21 cellular contexts compared by ENCODE assay signal in genomic region chr3:149186726-149187125, GRCh38. TPM values are rescaled to one million over a fixed set of nuclear protein-coding genes. Genes with fewer than 3 reads are reported as not detected.
"Had no signal": no experiment of that assay in that cellular context is flagged by ENCODE, and none has a peak within 500 bp of the region (broad histone marks: within the 10 kb centered on the region; RNA-seq: fewer than 3 reads in every experiment).

No MANE protein-coding gene starts in this region.

- H3K4me1 ChIP-seq: parathyroid adenoma, sigmoid colon, spleen, upper lobe of left lung had no signal

- H3K36me3 Mint-ChIP-seq: activated CD4-positive, alpha-beta memory T cell treated with anti-CD3 and anti-CD28 coated beads for 36 hours; activated naive CD4-positive, alpha-beta T cell treated with anti-CD3 and anti-CD28 coated beads, Interleukin-2, amount 50 U/mL, for 72 hours had no signal

- H3K79me2 ChIP-seq: parathyroid adenoma had no signal

- H3K9ac ChIP-seq: parathyroid adenoma had no signal

- H3K27ac Mint-ChIP-seq: activated B cell treated with CpG ODN at 0.5 μM for 24 hours; activated CD4-positive, alpha-beta memory T cell treated with anti-CD3 and anti-CD28 coated beads for 36 hours; activated naive CD4-positive, alpha-beta T cell treated with anti-CD3 and anti-CD28 coated beads, Interleukin-2, amount 50 U/mL, for 72 hours; activated T-helper 1 cell treated with anti-CD3 and anti-CD28 coated beads, Interleukin-12 subunit alpha, Interleukin-12 subunit beta, Interleukin-2, Interleukin-4 antibody, amounts not matched to agents 30 ng/mL and 10 ng/mL and 1 ng/mL, durations not matched to agents 14 hours and 24 hours and 36 hours; effector memory CD8-positive, alpha-beta T cell; naive thymus-derived CD4-positive, alpha-beta T cell; stimulated activated naive B cell treated with anti-CD40 and anti-IgM and Interleukin-4, amounts not matched to agents 10 μg/mL and 1 μg/mL and 100 μg/mL, for 72 hours; T-helper 2 cell treated with Interferon-gamma antibody and Interleukin-4, amounts not matched to agents 5 μg/mL and 100 μg/mL, for 36 hours had no signal

- DNase-seq: activated B cell treated with CpG ODN at 0.5 μM for 24 hours; activated CD4-positive, alpha-beta memory T cell treated with anti-CD3 and anti-CD28 coated beads for 36 hours; activated CD4-positive, alpha-beta T cell treated with anti-CD3 and anti-CD28 coated beads for 4 hours; activated gamma-delta T cell treated with Interleukin-2 at 50 U/mL for 16 hours; activated T-cell treated with anti-CD3 and anti-CD28 coated beads for 4 hours; dermis blood vessel endothelial cell; effector memory CD8-positive, alpha-beta T cell; foreskin keratinocyte; naive thymus-derived CD4-positive, alpha-beta T cell; sigmoid colon; spleen; stimulated activated naive B cell treated with anti-CD40 and anti-IgM and Interleukin-4, amounts not matched to agents 10 μg/mL and 1 μg/mL and 100 μg/mL, for 72 hours; upper lobe of left lung had no signal

- H3K4me3 ChIP-seq: cardiac muscle cell, lung, sigmoid colon, spleen, thoracic aorta, upper lobe of left lung had no signal

- H3K9me3 ChIP-seq: sigmoid colon, spleen, thoracic aorta, upper lobe of left lung had no signal

- H3K4me1 Mint-ChIP-seq: activated B cell treated with CpG ODN at 0.5 μM for 24 hours; naive thymus-derived CD4-positive, alpha-beta T cell had no signal

- H3K27me3 ChIP-seq: cardiac muscle cell, sigmoid colon, spleen, upper lobe of left lung had no signal

- ATAC-seq: activated naive CD4-positive, alpha-beta T cell treated with anti-CD3 and anti-CD28 coated beads, Interleukin-2, amount 50 U/mL, for 72 hours; effector memory CD8-positive, alpha-beta T cell; foreskin keratinocyte; naive thymus-derived CD4-positive, alpha-beta T cell; stimulated activated naive B cell treated with anti-CD40 and anti-IgM and Interleukin-4, amounts not matched to agents 10 μg/mL and 1 μg/mL and 100 μg/mL, for 72 hours had no signal

- H3K4me3 Mint-ChIP-seq: activated B cell treated with CpG ODN at 0.5 μM for 24 hours; activated CD4-positive, alpha-beta memory T cell treated with anti-CD3 and anti-CD28 coated beads for 36 hours; activated T-helper 1 cell treated with anti-CD3 and anti-CD28 coated beads, Interleukin-12 subunit alpha, Interleukin-12 subunit beta, Interleukin-2, Interleukin-4 antibody, amounts not matched to agents 30 ng/mL and 10 ng/mL and 1 ng/mL, durations not matched to agents 14 hours and 24 hours and 36 hours; effector memory CD8-positive, alpha-beta T cell; naive thymus-derived CD4-positive, alpha-beta T cell; stimulated activated naive B cell treated with anti-CD40 and anti-IgM and Interleukin-4, amounts not matched to agents 10 μg/mL and 1 μg/mL and 100 μg/mL, for 72 hours; T-helper 2 cell treated with Interferon-gamma antibody and Interleukin-4, amounts not matched to agents 5 μg/mL and 100 μg/mL, for 36 hours had no signal

- H2AFZ ChIP-seq: parathyroid adenoma had no signal

- H3K27ac ChIP-seq: cardiac muscle cell, foreskin keratinocyte, parathyroid adenoma, sigmoid colon, spleen, thoracic aorta, upper lobe of left lung had no signal

- H3K9me3 Mint-ChIP-seq: activated B cell treated with CpG ODN at 0.5 μM for 24 hours; activated CD4-positive, alpha-beta memory T cell treated with anti-CD3 and anti-CD28 coated beads for 36 hours; activated naive CD4-positive, alpha-beta T cell treated with anti-CD3 and anti-CD28 coated beads, Interleukin-2, amount 50 U/mL, for 72 hours; activated T-helper 1 cell treated with anti-CD3 and anti-CD28 coated beads, Interleukin-12 subunit alpha, Interleukin-12 subunit beta, Interleukin-2, Interleukin-4 antibody, amounts not matched to agents 30 ng/mL and 10 ng/mL and 1 ng/mL, durations not matched to agents 14 hours and 24 hours and 36 hours; effector memory CD8-positive, alpha-beta T cell; naive thymus-derived CD4-positive, alpha-beta T cell; stimulated activated naive B cell treated with anti-CD40 and anti-IgM and Interleukin-4, amounts not matched to agents 10 μg/mL and 1 μg/mL and 100 μg/mL, for 72 hours; T-helper 2 cell treated with Interferon-gamma antibody and Interleukin-4, amounts not matched to agents 5 μg/mL and 100 μg/mL, for 36 hours had no signal

- H3K27me3 Mint-ChIP-seq: activated B cell treated with CpG ODN at 0.5 μM for 24 hours; activated CD4-positive, alpha-beta memory T cell treated with anti-CD3 and anti-CD28 coated beads for 36 hours; stimulated activated naive B cell treated with anti-CD40 and anti-IgM and Interleukin-4, amounts not matched to agents 10 μg/mL and 1 μg/mL and 100 μg/mL, for 72 hours had no signal

- H3K36me3 ChIP-seq: cardiac muscle cell, sigmoid colon, spleen, thoracic aorta, upper lobe of left lung had no signal

RNA-seq across cellular contexts. Expression of gene CP, which starts 34.9 kb away (rescaled TPM):
- total RNA-seq: activated B cell treated with CpG ODN at 0.5 μM for 24 hours; activated CD4-positive, alpha-beta memory T cell treated with anti-CD3 and anti-CD28 coated beads for 36 hours; activated naive CD4-positive, alpha-beta T cell treated with anti-CD3 and anti-CD28 coated beads, Interleukin-2, amount 50 U/mL, for 72 hours; activated T-helper 1 cell treated with anti-CD3 and anti-CD28 coated beads, Interleukin-12 subunit alpha, Interleukin-12 subunit beta, Interleukin-2, Interleukin-4 antibody, amounts not matched to agents 30 ng/mL and 10 ng/mL and 1 ng/mL, durations not matched to agents 14 hours and 24 hours and 36 hours; chondrocyte; foreskin keratinocyte had no signal
- polyA plus RNA-seq: cardiac muscle cell, foreskin keratinocyte had no signal
